Comparison of ENCODE assay signal across 1 cellular context in the genomic region with DNA sequence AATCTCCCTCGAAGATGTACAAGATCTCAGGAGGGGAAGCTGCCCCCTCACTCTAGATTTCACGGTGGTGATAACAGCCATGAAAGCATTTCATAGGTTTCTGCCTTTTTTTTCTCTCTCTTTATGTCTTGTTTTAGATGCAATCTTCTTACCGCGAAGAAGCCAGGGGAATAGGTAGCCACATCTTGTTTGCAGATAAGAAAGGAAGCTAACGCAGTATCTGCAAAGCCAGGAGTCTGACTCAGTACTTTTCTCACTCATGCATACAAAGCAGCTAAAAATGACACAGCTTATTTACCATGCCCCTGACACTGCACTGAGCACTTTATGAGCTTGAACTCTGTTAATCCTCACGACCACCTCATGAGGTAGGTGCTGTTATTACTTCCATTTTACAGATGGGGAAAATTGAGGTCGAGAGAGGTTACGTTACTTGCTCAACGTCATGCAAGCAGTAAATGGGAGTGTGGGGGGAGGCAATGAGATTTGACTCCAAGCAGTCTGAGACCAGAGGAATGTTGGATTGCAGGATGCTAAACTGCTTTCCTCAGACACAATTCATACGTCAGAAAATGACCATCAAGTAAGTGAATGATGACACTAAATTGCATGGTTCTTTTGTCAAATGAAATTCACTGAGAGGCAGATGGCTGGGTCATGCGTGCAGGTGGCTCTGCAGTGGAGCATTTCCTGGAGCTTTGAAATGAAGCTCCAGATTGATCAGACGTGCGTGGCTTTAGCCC.
TF ChIP-seq lines count a peak whose summit lies in the region.

No MANE protein-coding gene starts in this region.

TF ChIP-seq in liver, 16 proteins besides CTCF, POLR2A, EP300 and RAD21 (continued from another document):
- TF ChIP-seq FOXA2 (IDR thresholded peaks at IDR 0.05), result no peak
- no peak for TF ChIP-seq SP1 (IDR thresholded peaks at IDR 0.05)
- TF ChIP-seq GABPA (IDR thresholded peaks at IDR 0.05 in 1 of 2, conservative IDR thresholded peaks at IDR 0.05 in 1 of 2), result no peak
- no peak for TF ChIP-seq RXRA (IDR thresholded peaks at IDR 0.05)
